Comparison of ENCODE assay signal across 10 cellular contexts in the genomic region with DNA sequence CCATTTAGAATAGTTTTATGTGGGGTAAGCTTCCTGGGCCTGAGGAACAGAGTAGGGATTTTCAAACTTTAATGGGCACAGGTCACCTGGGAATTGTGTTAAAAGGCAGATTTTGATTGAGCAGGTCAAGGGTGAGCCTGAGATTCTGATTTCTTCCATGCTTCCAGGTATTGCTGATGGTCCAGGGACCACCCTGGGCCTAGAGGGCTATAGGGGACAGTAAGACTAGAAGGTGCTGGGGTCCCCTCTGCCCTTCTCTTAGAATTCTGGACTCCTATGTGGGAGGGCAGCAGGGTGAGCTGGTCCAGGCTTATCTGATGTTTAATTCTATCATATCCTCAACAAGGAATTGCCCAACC. TPM values are rescaled to one million over a fixed set of nuclear protein-coding genes. Genes with fewer than 3 reads are reported as not detected.
DNase-seq lines count a peak whose midpoint lies in the region; ATAC-seq and TF ChIP-seq lines count a peak whose summit lies in the region.
"Had no signal": no experiment of that assay in that cellular context is flagged by ENCODE, and none has a peak within 500 bp of the region (broad histone marks: within the 10 kb centered on the region; RNA-seq: fewer than 3 reads in every experiment).

No MANE protein-coding gene starts in this region.

- H3K9ac ChIP-seq in neural progenitor cell, result no peak overlapping the region

- ATAC-seq in stimulated activated naive CD8-positive, alpha-beta T cell treated with anti-CD3 and anti-CD28 coated beads, Interleukin-15, Interleukin-2, amounts not matched to agents 100 U/mL and 50 U/mL, for 24 hours, result no peak
- ATAC-seq in HG03442 (IDR thresholded peaks at IDR 0.05; ENCODE audit: unreplicated experiment), result no peak

- no peaks in the 10 kb centered on the region for H3K27me3 ChIP-seq in dorsolateral prefrontal cortex
- H3K27me3 ChIP-seq in neural progenitor cell, result no peaks in the 10 kb centered on the region

- H3K36me3 ChIP-seq in neural progenitor cell, result peaks cover 4% of the 10 kb centered on the region

- H3K4me2 ChIP-seq in neural progenitor cell, result peak overlapping the region; percentile 99

- peaks cover 51% of the 10 kb centered on the region for H3K4me1 ChIP-seq in neural progenitor cell

- H3K4me1 Mint-ChIP-seq in stimulated activated naive CD8-positive, alpha-beta T cell treated with anti-CD3 and anti-CD28 coated beads, Interleukin-15, Interleukin-2, amounts not matched to agents 100 ng/mL and 50 ng/mL, for 24 hours (ENCODE audit: low read depth), result peaks cover 35% of the 10 kb centered on the region
- H3K4me1 Mint-ChIP-seq in neural progenitor cell, result peaks cover 59% of the 10 kb centered on the region

- intact Hi-C loops in dorsolateral prefrontal cortex (cut with DNase I), result no loop called here

- no peak for DNase-seq in stimulated activated naive CD8-positive, alpha-beta T cell treated with anti-CD3 and anti-CD28 coated beads, Interleukin-15, Interleukin-2, amounts not matched to agents 100 U/mL and 50 U/mL, for 24 hours
- DNase-seq in dorsolateral prefrontal cortex (peak in 1 of 10 donors; percentile 9), neural progenitor cell (ENCODE audit: low spot score) (no peak), UCSD-AML1 (lab: John Stamatoyannopoulos, UW; ENCODE audit: unreplicated experiment) (no peak), NCI-H524 (lab: John Stamatoyannopoulos, UW) (no peak), glomerular visceral epithelial cell (ENCODE audit: extremely low spot score) (no peak)
- DNase-seq: activated CD4-positive, alpha-beta T cell treated with anti-CD3 and anti-CD28 coated beads for 4 hours had no signal

- H4K20me1 ChIP-seq in neural progenitor cell (ENCODE audit: low read depth), result peaks cover 82% of the 10 kb centered on the region

- no peaks in the 10 kb centered on the region for H3K36me3 Mint-ChIP-seq in stimulated activated naive CD8-positive, alpha-beta T cell treated with anti-CD3 and anti-CD28 coated beads, Interleukin-15, Interleukin-2, amounts not matched to agents 100 ng/mL and 50 ng/mL, for 24 hours (ENCODE audit: low read depth)
- peaks cover 20% of the 10 kb centered on the region for H3K36me3 Mint-ChIP-seq in neural progenitor cell

- H3F3A ChIP-seq in neural progenitor cell (ENCODE audit: low read depth), result peaks cover 53% of the 10 kb centered on the region

- H2AFZ ChIP-seq in neural progenitor cell (replicated peaks), result no peak overlapping the region

- peak overlapping the region in 51 of 59 donors; percentile 11 to 90 (median 79) for H3K4me3 ChIP-seq in dorsolateral prefrontal cortex
- H3K4me3 ChIP-seq in neural progenitor cell, result peak overlapping the region; percentile 74

- no peak overlapping the region for H3K4me3 Mint-ChIP-seq in stimulated activated naive CD8-positive, alpha-beta T cell treated with anti-CD3 and anti-CD28 coated beads, Interleukin-15, Interleukin-2, amounts not matched to agents 100 ng/mL and 50 ng/mL, for 24 hours
- peak overlapping the region; percentile 88 for H3K4me3 Mint-ChIP-seq in neural progenitor cell

- H3K27ac ChIP-seq in dorsolateral prefrontal cortex (peak overlapping the region; percentile 85 to 99 (median 96)), neural progenitor cell (peak overlapping the region; percentile 51)

- H3K27me3 Mint-ChIP-seq in stimulated activated naive CD8-positive, alpha-beta T cell treated with anti-CD3 and anti-CD28 coated beads, Interleukin-15, Interleukin-2, amounts not matched to agents 100 ng/mL and 50 ng/mL, for 24 hours, result no peaks in the 10 kb centered on the region
- peaks cover 8% of the 10 kb centered on the region for H3K27me3 Mint-ChIP-seq in neural progenitor cell (ENCODE audit: insufficient read depth, low read depth)

- H3K27ac Mint-ChIP-seq in stimulated activated naive CD8-positive, alpha-beta T cell treated with anti-CD3 and anti-CD28 coated beads, Interleukin-15, Interleukin-2, amounts not matched to agents 100 ng/mL and 50 ng/mL, for 24 hours, result peak overlapping the region; percentile 40
- H3K27ac Mint-ChIP-seq in neural progenitor cell, result peak overlapping the region; percentile 100

- TF ChIP-seq CTCF in dorsolateral prefrontal cortex (IDR thresholded peaks at IDR 0.05 in 54 of 56, conservative IDR thresholded peaks at IDR 0.05 in 2 of 56; ENCODE audit: low read depth in 1 of 56, partially characterized antibody in 56 of 56) (no peak), neural progenitor cell (IDR thresholded peaks at IDR 0.05) (no peak)

- peaks cover 100% of the 10 kb centered on the region for H3K79me2 ChIP-seq in neural progenitor cell (ENCODE audit: low read depth)

- no peaks in the 10 kb centered on the region for H3K9me3 ChIP-seq in neural progenitor cell (ENCODE audit: low read depth)

- no peaks in the 10 kb centered on the region for H3K9me3 Mint-ChIP-seq in stimulated activated naive CD8-positive, alpha-beta T cell treated with anti-CD3 and anti-CD28 coated beads, Interleukin-15, Interleukin-2, amounts not matched to agents 100 ng/mL and 50 ng/mL, for 24 hours
- H3K9me3 Mint-ChIP-seq in neural progenitor cell, result no peaks in the 10 kb centered on the region

RNA-seq across cellular contexts. Expression of a gene that starts 2.6 kb away (rescaled TPM):
- total RNA-seq in dorsolateral prefrontal cortex, result 100 to 1,000 TPM; 100 to 498 (median 195) TPM
- total RNA-seq in neural progenitor cell (ENCODE audit: low replicate concordance), result 85.3 and 234 TPM in 2 replicates

RNA-seq across cellular contexts. Expression of a gene that starts 21.1 kb away (rescaled TPM):
- total RNA-seq in dorsolateral prefrontal cortex (100 to 1,000 TPM in 1 of 120 experiments, 10 to 100 TPM in 119; 24.7 to 107 (median 48.9) TPM), neural progenitor cell (ENCODE audit: low replicate concordance) (29.2 and 50.0 TPM in 2 replicates)

RNA-seq across cellular contexts. Expression of a gene that starts 27.2 kb away (rescaled TPM):
- total RNA-seq in dorsolateral prefrontal cortex (10 to 100 TPM; 27.9 to 82.8 (median 48.0) TPM), neural progenitor cell (ENCODE audit: low replicate concordance) (21.5 and 64.6 TPM in 2 replicates)

RNA-seq across cellular contexts. Expression of a gene that starts 45.1 kb away (rescaled TPM):
- total RNA-seq in dorsolateral prefrontal cortex (under 1 TPM in 7 of 120 experiments, not detected in 113; 0.39 to 0.85 (median 0.66) TPM), neural progenitor cell (ENCODE audit: low replicate concordance) (not detected in 2 replicates)
- total RNA-seq: fibroblast of lung had no signal

RNA-seq across cellular contexts. Expression of a gene that starts 53.9 kb away (rescaled TPM):
- total RNA-seq in dorsolateral prefrontal cortex (not detected), neural progenitor cell (ENCODE audit: low replicate concordance) (0.03 TPM in 1 of 2 replicates, not detected in the other)
- total RNA-seq: fibroblast of lung had no signal
